Comparison of ENCODE assay signal across 1 cellular context in the genomic region with DNA sequence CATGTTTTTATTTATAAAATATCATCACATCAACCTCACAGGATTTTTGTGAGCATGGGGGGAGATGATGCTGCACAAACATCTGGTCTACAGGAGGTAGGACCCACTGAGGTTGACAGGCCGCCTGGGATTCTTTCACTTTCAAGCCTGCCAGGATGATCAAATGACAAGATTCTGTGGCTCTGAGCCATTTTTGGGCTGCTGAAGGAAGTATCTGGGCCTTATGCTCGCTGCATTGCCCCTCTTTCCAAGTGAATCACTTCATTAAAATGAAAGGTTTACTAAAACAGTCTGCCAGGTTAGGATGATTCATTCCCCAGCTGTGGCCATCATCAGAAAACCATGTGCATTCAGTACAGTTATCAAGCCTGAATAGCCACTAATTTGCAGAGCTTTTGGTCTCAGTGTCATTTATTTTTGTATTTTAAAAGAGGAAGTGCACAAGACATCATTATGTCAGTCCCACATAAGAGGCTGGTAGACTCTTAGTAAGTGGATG.
TF ChIP-seq lines count a peak whose summit lies in the region.

No MANE protein-coding gene starts in this region.

TF ChIP-seq in IMR-90, 13 proteins besides CTCF, POLR2A, EP300 and RAD21 (continued from another document):
- TF ChIP-seq BHLHE40 (IDR thresholded peaks at IDR 0.05; ENCODE audit: low read depth, low read length) (0 out of 2 replicates have a peak, but pooled peaks have one; percentile 42), CHD1 (IDR thresholded peaks at IDR 0.05; ENCODE audit: low read depth, low read length) (no peak)
